ENCODE assay signal across 20 cellular contexts in the genomic region with DNA sequence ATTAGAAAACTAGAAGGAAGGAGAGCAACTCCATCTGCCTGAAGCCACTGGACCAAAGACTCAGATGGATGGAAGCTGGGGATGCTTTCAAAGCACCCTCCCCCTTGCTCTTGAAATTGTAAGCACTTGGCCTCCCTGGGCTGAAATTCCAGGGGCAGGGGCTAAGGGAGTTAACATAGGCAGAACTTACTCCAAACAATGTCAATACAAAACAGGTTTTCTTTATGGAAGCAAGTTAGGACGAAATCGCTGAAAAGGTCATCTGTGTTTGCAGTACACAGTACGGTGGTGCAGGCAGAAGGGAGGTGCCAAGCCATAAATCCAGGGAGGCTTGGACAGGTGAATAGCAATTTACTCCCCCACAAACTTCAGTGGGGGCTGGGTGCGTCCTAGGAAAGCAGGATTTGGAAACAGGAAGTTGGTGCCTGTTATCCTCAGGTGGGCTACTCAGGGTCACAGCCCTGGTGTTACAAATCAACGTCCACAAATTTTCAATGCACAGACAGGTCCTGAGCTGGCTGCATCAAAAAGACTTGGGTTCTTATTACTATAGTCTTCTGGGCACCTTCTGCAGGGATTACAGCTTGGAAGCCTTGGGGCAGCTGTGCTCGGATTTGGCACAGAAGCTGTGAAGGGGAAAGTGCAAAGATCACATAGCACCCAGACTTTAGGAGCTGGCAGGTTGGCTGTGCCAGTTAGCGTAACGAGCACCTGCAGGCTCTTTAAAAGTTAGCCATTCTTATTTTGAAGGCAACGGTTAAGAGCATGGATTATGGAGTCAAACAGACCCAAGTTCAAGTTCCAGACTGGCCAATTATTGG.
A peak's percentile ranks its signal among the peaks of the same experiment; 100 is the strongest.
DNase-seq lines count a peak whose midpoint lies in the region; ATAC-seq and TF ChIP-seq lines count a peak whose summit lies in the region.
"Had no signal": no experiment of that assay in that cellular context is flagged by ENCODE, and none has a peak within 500 bp of the region (broad histone marks: within the 10 kb centered on the region; RNA-seq: fewer than 3 reads in every experiment).

No MANE protein-coding gene starts in this region.

- H3K4me1 ChIP-seq in iPS-20b (ENCODE audit: insufficient read depth, low read length): peaks cover 23% of the 10 kb centered on the region; the same call in 1 of the 2 replicates
- H3K4me1 ChIP-seq in neural progenitor cell: peaks cover 46% of the 10 kb centered on the region
- H3K4me1 ChIP-seq: adrenal gland, left lung had no signal

- intact Hi-C loops in dorsolateral prefrontal cortex (cut with DNase I): no loop called here

- H4K20me1 ChIP-seq in neural progenitor cell (ENCODE audit: low read depth): no peaks in the 10 kb centered on the region

- H3K27ac ChIP-seq in 22Rv1 (peak overlapping the region; percentile 37), iPS-20b (ENCODE audit: low read length) (no peak overlapping the region), neural progenitor cell (no peak overlapping the region), dorsolateral prefrontal cortex (no peak overlapping the region)
- H3K27ac ChIP-seq: adrenal gland, left lung had no signal

- peaks cover 7% of the 10 kb centered on the region for H3K27me3 Mint-ChIP-seq in neural progenitor cell (ENCODE audit: insufficient read depth, low read depth)
- H3K27me3 Mint-ChIP-seq: CD4-positive, CD25-positive, alpha-beta regulatory T cell; stimulated activated naive CD8-positive, alpha-beta T cell treated with anti-CD3 and anti-CD28 coated beads, Interleukin-15, amount 100 ng/mL, for 72 hours had no signal

- no peak overlapping the region; the same call in 1 of the 2 replicates for H3K9ac ChIP-seq in iPS-20b (ENCODE audit: low read depth, low read length)
- H3K9ac ChIP-seq in neural progenitor cell: no peak overlapping the region
- H3K9ac ChIP-seq: SK-N-SH had no signal

- TF ChIP-seq CTCF in 22Rv1 (IDR thresholded peaks at IDR 0.05): no peak
- TF ChIP-seq CTCF in neural progenitor cell (IDR thresholded peaks at IDR 0.05): no peak
- no peak for TF ChIP-seq CTCF in dorsolateral prefrontal cortex (IDR thresholded peaks at IDR 0.05 in 54 of 56, conservative IDR thresholded peaks at IDR 0.05 in 2 of 56; ENCODE audit: low read depth in 1 of 56, partially characterized antibody in 56 of 56)

- no peak for ATAC-seq in GM18858 (IDR thresholded peaks at IDR 0.05; ENCODE audit: unreplicated experiment)
- ATAC-seq: activated CD8-positive, alpha-beta memory T cell treated with anti-CD3 and anti-CD28 coated beads, Interleukin-2, amount 10 ng/mL, durations not matched to agents 7 days and 5 days; GM12878; left lung; stimulated activated naive CD8-positive, alpha-beta T cell treated with anti-CD3 and anti-CD28 coated beads, Interleukin-15, amount 100 ng/mL, for 72 hours had no signal

- no peak for TF ChIP-seq RAD21 in Ishikawa (IDR thresholded peaks at IDR 0.05; ENCODE audit: low read depth)

- H3K36me3 ChIP-seq in iPS-20b (ENCODE audit: insufficient read depth, low read depth, low read length) (no peaks in the 10 kb centered on the region), neural progenitor cell (no peaks in the 10 kb centered on the region)
- H3K36me3 ChIP-seq: adrenal gland, left lung had no signal

- no peak overlapping the region for H2AFZ ChIP-seq in neural progenitor cell (replicated peaks)

- H3K4me2 ChIP-seq in neural progenitor cell: peak overlapping the region; percentile 59
- H3K4me2 ChIP-seq: SK-N-SH had no signal

- peak overlapping the region; percentile 47 for H3K27ac Mint-ChIP-seq in neural progenitor cell
- H3K27ac Mint-ChIP-seq: activated CD8-positive, alpha-beta memory T cell treated with anti-CD3 and anti-CD28 coated beads, Interleukin-2, amount 10 ng/mL, durations not matched to agents 7 days and 5 days; CD4-positive, CD25-positive, alpha-beta regulatory T cell; stimulated activated naive CD8-positive, alpha-beta T cell treated with anti-CD3 and anti-CD28 coated beads, Interleukin-15, amount 100 ng/mL, for 72 hours had no signal

- H3F3A ChIP-seq in neural progenitor cell (ENCODE audit: low read depth): peaks cover 16% of the 10 kb centered on the region

- peaks cover 43% of the 10 kb centered on the region for H3K4me1 Mint-ChIP-seq in neural progenitor cell
- H3K4me1 Mint-ChIP-seq: activated CD8-positive, alpha-beta memory T cell treated with anti-CD3 and anti-CD28 coated beads, Interleukin-2, amount 10 ng/mL, durations not matched to agents 7 days and 5 days; CD4-positive, CD25-positive, alpha-beta regulatory T cell; stimulated activated naive CD8-positive, alpha-beta T cell treated with anti-CD3 and anti-CD28 coated beads, Interleukin-15, amount 100 ng/mL, for 72 hours had no signal

- H3K27me3 ChIP-seq in iPS-20b (ENCODE audit: insufficient read depth, low read length): no peaks in the 10 kb centered on the region; the same call in 1 of the 2 replicates
- no peaks in the 10 kb centered on the region for H3K27me3 ChIP-seq in neural progenitor cell
- H3K27me3 ChIP-seq in dorsolateral prefrontal cortex: peaks cover 0 to 13% (median 0%) of the 10 kb centered on the region in 45 donors
- H3K27me3 ChIP-seq: adrenal gland, left lung had no signal

- no peaks in the 10 kb centered on the region for H3K36me3 Mint-ChIP-seq in neural progenitor cell
- H3K36me3 Mint-ChIP-seq: activated CD8-positive, alpha-beta memory T cell treated with anti-CD3 and anti-CD28 coated beads, Interleukin-2, amount 10 ng/mL, durations not matched to agents 7 days and 5 days; CD4-positive, CD25-positive, alpha-beta regulatory T cell had no signal

- DNase-seq in neural progenitor cell (ENCODE audit: low spot score) (no peak), dorsolateral prefrontal cortex (no peak), NCI-H446 (lab: John Stamatoyannopoulos, UW) (no peak), KBM-7 (no peak)
- DNase-seq: activated CD4-positive, CD25-positive, alpha-beta regulatory T cell treated with anti-CD3 and anti-CD28 coated beads, Interleukin-2, amount 50 U/mL, for 72 hours; activated CD8-positive, alpha-beta memory T cell treated with anti-CD3 and anti-CD28 coated beads, Interleukin-2, amount 10 ng/mL, durations not matched to agents 7 days and 5 days; adrenal gland; CD4-positive, CD25-positive, alpha-beta regulatory T cell; DMS153; hypothalamus; left lung; NCI-H2171 treated with DMSO at 0.1 percent for 48 hours; SK-N-SH; stimulated activated naive CD8-positive, alpha-beta T cell treated with anti-CD3 and anti-CD28 coated beads, Interleukin-15, amount 100 ng/mL, for 72 hours; T-helper 9 cell had no signal

- H3K79me2 ChIP-seq in neural progenitor cell (ENCODE audit: low read depth): no peaks in the 10 kb centered on the region

- in situ Hi-C loops in KBM-7 (cut with MboI; ENCODE audit: low pct_unique_long_range_greater_than_20kb, low sequenced_read_pairs): no loop called here

- H3K9me3 ChIP-seq in iPS-20b (ENCODE audit: insufficient read depth, low read depth, low read length): no peaks in the 10 kb centered on the region
- H3K9me3 ChIP-seq in neural progenitor cell (ENCODE audit: low read depth): no peaks in the 10 kb centered on the region
- H3K9me3 ChIP-seq: adrenal gland, left lung, SK-N-SH had no signal

- TF ChIP-seq EP300 in Ishikawa (IDR thresholded peaks at IDR 0.05; ENCODE audit: borderline replicate concordance): peak; percentile 91

- H3K9me3 Mint-ChIP-seq in neural progenitor cell: no peaks in the 10 kb centered on the region
- H3K9me3 Mint-ChIP-seq: stimulated activated naive CD8-positive, alpha-beta T cell treated with anti-CD3 and anti-CD28 coated beads, Interleukin-15, amount 100 ng/mL, for 72 hours had no signal

- H3K4me3 ChIP-seq in iPS-20b (ENCODE audit: low read length) (peak overlapping the region; percentile 37; the same call in 1 of the 2 replicates), neural progenitor cell (no peak overlapping the region), dorsolateral prefrontal cortex (no peak overlapping the region)
- H3K4me3 ChIP-seq: adrenal gland, GM12878, left lung had no signal

- H3K4me3 Mint-ChIP-seq in neural progenitor cell: no peak overlapping the region
- H3K4me3 Mint-ChIP-seq: activated CD8-positive, alpha-beta memory T cell treated with anti-CD3 and anti-CD28 coated beads, Interleukin-2, amount 10 ng/mL, durations not matched to agents 7 days and 5 days; CD4-positive, CD25-positive, alpha-beta regulatory T cell; stimulated activated naive CD8-positive, alpha-beta T cell treated with anti-CD3 and anti-CD28 coated beads, Interleukin-15, amount 100 ng/mL, for 72 hours had no signal

TF ChIP-seq in Ishikawa, 13 proteins besides CTCF, POLR2A, EP300 and RAD21:
- TF ChIP-seq TCF12 (IDR thresholded peaks at IDR 0.05; ENCODE audit: low read depth) (peak; percentile 72), NFIC (IDR thresholded peaks at IDR 0.05) (peak; percentile 82), CEBPB (IDR thresholded peaks at IDR 0.05) (peak; percentile 70), TEAD4 (IDR thresholded peaks at IDR 0.05) (peak; percentile 77), TAF1 (IDR thresholded peaks at IDR 0.05; ENCODE audit: low read depth) (no peak), EGR1 (IDR thresholded peaks at IDR 0.05) (peak; percentile 92), CREB1 (IDR thresholded peaks at IDR 0.05; ENCODE audit: low read depth) (no peak)
